In the genomic region with DNA sequence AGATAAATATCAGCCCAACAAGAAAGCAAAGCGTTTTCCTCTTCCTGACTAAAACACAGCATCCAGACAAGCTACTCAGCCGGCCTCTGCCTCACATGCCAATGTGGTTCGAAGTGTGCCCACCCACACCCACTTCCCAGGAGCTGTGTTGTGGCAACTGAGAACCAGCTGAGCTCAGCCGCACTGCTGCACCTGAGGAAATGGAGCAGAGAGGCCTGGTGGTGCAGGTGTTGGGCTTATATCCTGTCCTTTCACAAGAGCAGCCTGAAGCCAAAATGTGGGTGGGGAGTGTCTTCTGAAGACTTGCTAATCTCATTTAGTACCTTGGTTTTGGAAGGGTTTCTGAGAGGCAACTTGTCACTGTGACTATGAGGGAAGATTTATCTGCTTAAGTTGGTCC, we compare ENCODE assay signal across 15 cellular contexts. TPM values are rescaled to one million over a fixed set of nuclear protein-coding genes. Genes with fewer than 3 reads are reported as not detected.
A peak's percentile ranks its signal among the peaks of the same experiment; 100 is the strongest.
DNase-seq lines count a peak whose midpoint lies in the region; ATAC-seq and TF ChIP-seq lines count a peak whose summit lies in the region.
"Had no signal": no experiment of that assay in that cellular context is flagged by ENCODE, and none has a peak within 500 bp of the region (broad histone marks: within the 10 kb centered on the region; RNA-seq: fewer than 3 reads in every experiment).

No MANE protein-coding gene starts in this region.

- H3K9me3 ChIP-seq in CD8-positive, alpha-beta T cell (ENCODE audit: low read length) = no peaks in the 10 kb centered on the region
- H3K9me3 ChIP-seq: colonic mucosa, right atrium auricular region, SK-N-SH, tibial nerve had no signal

- peak; percentile 91 for ATAC-seq in CD8-positive, alpha-beta T cell
- peak; percentile 68 to 96 for ATAC-seq in naive thymus-derived CD8-positive, alpha-beta T cell
- ATAC-seq in GM18520 (IDR thresholded peaks at IDR 0.05; ENCODE audit: unreplicated experiment) (no peak), HG03175 (IDR thresholded peaks at IDR 0.05; ENCODE audit: unreplicated experiment) (no peak), HG02840 (IDR thresholded peaks at IDR 0.05; ENCODE audit: low FRiP score, unreplicated experiment) (no peak), HG03280 (IDR thresholded peaks at IDR 0.05; ENCODE audit: unreplicated experiment) (no peak)
- ATAC-seq: WTC11 had no signal

- H3K36me3 Mint-ChIP-seq in CD8-positive, alpha-beta T cell = no peaks in the 10 kb centered on the region
- peaks cover 2% of the 10 kb centered on the region for H3K36me3 Mint-ChIP-seq in activated CD4-positive, alpha-beta T cell treated with anti-CD3 and anti-CD28 coated beads, Interleukin-2, amount 10 ng/mL, durations not matched to agents 24 days and 14 days (ENCODE audit: low read depth)
- no peaks in the 10 kb centered on the region for H3K36me3 Mint-ChIP-seq in naive thymus-derived CD8-positive, alpha-beta T cell
- H3K36me3 Mint-ChIP-seq: WTC11 had no signal

- H3K9me3 Mint-ChIP-seq in CD8-positive, alpha-beta T cell = no peaks in the 10 kb centered on the region
- H3K9me3 Mint-ChIP-seq in activated CD4-positive, alpha-beta T cell treated with anti-CD3 and anti-CD28 coated beads, Interleukin-2, amount 10 ng/mL, durations not matched to agents 24 days and 14 days = peaks cover 15% of the 10 kb centered on the region
- H3K9me3 Mint-ChIP-seq in naive thymus-derived CD8-positive, alpha-beta T cell = peaks cover 0 to 2% (median 0%) of the 10 kb centered on the region in 9 donors
- H3K9me3 Mint-ChIP-seq: WTC11 had no signal

- intact Hi-C loops in CD8-positive, alpha-beta T cell (cut with DNase I, micrococcal nuclease) = no loop called here
- intact Hi-C loops in activated CD4-positive, alpha-beta T cell treated with anti-CD3 and anti-CD28 coated beads, Interleukin-2, amount 10 ng/mL, durations not matched to agents 24 days and 14 days (cut with micrococcal nuclease) = no loop called here

- peaks cover 40% of the 10 kb centered on the region for H3K4me1 Mint-ChIP-seq in CD8-positive, alpha-beta T cell (ENCODE audit: low read depth)
- peaks cover 28% of the 10 kb centered on the region for H3K4me1 Mint-ChIP-seq in activated CD4-positive, alpha-beta T cell treated with anti-CD3 and anti-CD28 coated beads, Interleukin-2, amount 10 ng/mL, durations not matched to agents 24 days and 14 days
- peaks cover 16 to 39% (median 36%) of the 10 kb centered on the region in 4 donors for H3K4me1 Mint-ChIP-seq in naive thymus-derived CD8-positive, alpha-beta T cell
- H3K4me1 Mint-ChIP-seq: neural crest cell had no signal

- no peak overlapping the region for H3K4me3 Mint-ChIP-seq in CD8-positive, alpha-beta T cell
- H3K4me3 Mint-ChIP-seq in activated CD4-positive, alpha-beta T cell treated with anti-CD3 and anti-CD28 coated beads, Interleukin-2, amount 10 ng/mL, durations not matched to agents 24 days and 14 days = no peak overlapping the region
- peak overlapping the region in 8 of 10 donors; percentile 8 to 79 (median 38) for H3K4me3 Mint-ChIP-seq in naive thymus-derived CD8-positive, alpha-beta T cell
- H3K4me3 Mint-ChIP-seq: neural crest cell, WTC11 had no signal

- H3K27ac Mint-ChIP-seq in CD8-positive, alpha-beta T cell = peak overlapping the region; percentile 70
- no peak overlapping the region for H3K27ac Mint-ChIP-seq in activated CD4-positive, alpha-beta T cell treated with anti-CD3 and anti-CD28 coated beads, Interleukin-2, amount 10 ng/mL, durations not matched to agents 24 days and 14 days
- H3K27ac Mint-ChIP-seq in naive thymus-derived CD8-positive, alpha-beta T cell = peak overlapping the region; percentile 8 to 92 (median 70)
- H3K27ac Mint-ChIP-seq: WTC11 had no signal

- peak; percentile 4 to 67 (median 17) for DNase-seq in CD8-positive, alpha-beta T cell
- DNase-seq in activated CD4-positive, alpha-beta T cell treated with anti-CD3 and anti-CD28 coated beads, Interleukin-2, amount 10 ng/mL, durations not matched to agents 24 days and 14 days = peak; percentile 73
- peak; percentile 68 for DNase-seq in activated effector memory CD4-positive, alpha-beta T cell treated with anti-CD3 and anti-CD28 coated beads, Interleukin-2, amount 50 U/mL, for 16 hours
- peak; percentile 4 to 64 (median 43) for DNase-seq in naive thymus-derived CD8-positive, alpha-beta T cell
- DNase-seq: colonic mucosa, SK-N-SH had no signal

- H3K27me3 Mint-ChIP-seq in CD8-positive, alpha-beta T cell (ENCODE audit: low read depth) = no peaks in the 10 kb centered on the region
- H3K27me3 Mint-ChIP-seq in activated CD4-positive, alpha-beta T cell treated with anti-CD3 and anti-CD28 coated beads, Interleukin-2, amount 10 ng/mL, durations not matched to agents 24 days and 14 days = peaks cover 7% of the 10 kb centered on the region
- no peaks in the 10 kb centered on the region for H3K27me3 Mint-ChIP-seq in naive thymus-derived CD8-positive, alpha-beta T cell

- no peak overlapping the region for H3K4me3 ChIP-seq in CD8-positive, alpha-beta T cell (ENCODE audit: low read depth, low read length)
- H3K4me3 ChIP-seq: colonic mucosa, right atrium auricular region, tibial nerve had no signal

- peaks cover 19% of the 10 kb centered on the region for H3K4me1 ChIP-seq in CD8-positive, alpha-beta T cell (ENCODE audit: insufficient read depth, low read length)
- H3K4me1 ChIP-seq: colonic mucosa, right atrium auricular region, tibial nerve had no signal

- H3K27ac ChIP-seq in CD8-positive, alpha-beta T cell (ENCODE audit: low read depth, low read length) = no peak overlapping the region
- H3K27ac ChIP-seq: colonic mucosa, right atrium auricular region, tibial nerve had no signal

- TF ChIP-seq CTCF in CD8-positive, alpha-beta T cell (IDR thresholded peaks at IDR 0.05) = no peak

- H3K27me3 ChIP-seq in CD8-positive, alpha-beta T cell (ENCODE audit: insufficient read depth, low read length) = no peaks in the 10 kb centered on the region
- H3K27me3 ChIP-seq: colonic mucosa, right atrium auricular region, tibial nerve had no signal

- CTCF ChIA-PET in CD8-positive, alpha-beta T cell (lab: Charles Lee) = interaction anchor here (1.0 kb wide), 1 partner anchor 135 kb away, joined by 3 read pairs; no protein-coding TSS in a partner anchor

- no peaks in the 10 kb centered on the region for H3K36me3 ChIP-seq in CD8-positive, alpha-beta T cell (ENCODE audit: insufficient read depth, low read length)
- H3K36me3 ChIP-seq: colonic mucosa, right atrium auricular region, tibial nerve had no signal

- POLR2A ChIA-PET in CD8-positive, alpha-beta T cell (lab: Charles Lee) = no interaction called here
- POLR2A ChIA-PET in naive thymus-derived CD8-positive, alpha-beta T cell (lab: Charles Lee) = no interaction called here

RNA-seq across cellular contexts. Expression of gene RETNLB, which starts 23.0 kb away (rescaled TPM):
- not detected for total RNA-seq in CD8-positive, alpha-beta T cell
- not detected in 2 replicates for total RNA-seq in activated CD4-positive, alpha-beta T cell treated with anti-CD3 and anti-CD28 coated beads, Interleukin-2, amount 10 ng/mL, durations not matched to agents 24 days and 14 days
- total RNA-seq in naive thymus-derived CD8-positive, alpha-beta T cell = not detected
- not detected for polyA plus RNA-seq in naive thymus-derived CD8-positive, alpha-beta T cell
- total RNA-seq: lower leg skin, neural crest cell, right atrium auricular region, tibial nerve, WTC11 had no signal
- polyA plus RNA-seq: SK-N-SH had no signal

RNA-seq across cellular contexts. Expression of gene TRAT1, which starts 42.4 kb away (rescaled TPM):
- total RNA-seq in CD8-positive, alpha-beta T cell = 10 to 100 TPM; 42.5 to 43.4 TPM
- 61.0 and 66.6 TPM in 2 replicates for total RNA-seq in activated CD4-positive, alpha-beta T cell treated with anti-CD3 and anti-CD28 coated beads, Interleukin-2, amount 10 ng/mL, durations not matched to agents 24 days and 14 days
- 10 to 100 TPM; 35.5 to 39.8 TPM for total RNA-seq in naive thymus-derived CD8-positive, alpha-beta T cell
- 10 to 100 TPM; 55.3 to 81.7 (median 56.8) TPM for polyA plus RNA-seq in naive thymus-derived CD8-positive, alpha-beta T cell
- total RNA-seq: lower leg skin, neural crest cell had no signal
- polyA plus RNA-seq: SK-N-SH had no signal

Comparison
In these comparisons a context has a peak if more than half of its experiments do, and no peak if none do; other contexts are left out.
1. ATAC-seq: peak in CD8-positive, alpha-beta T cell (single experiment) and naive thymus-derived CD8-positive, alpha-beta T cell (2 of 2); none in GM18520 (single experiment), HG03175 (single experiment), HG02840 (single experiment) and HG03280 (single experiment).
2. DNase-seq: peak in every context shown above with its lines; median percentile 73 in activated CD4-positive, alpha-beta T cell treated with anti-CD3 and anti-CD28 coated beads, Interleukin-2, amount 10 ng/mL, durations not matched to agents 24 days and 14 days; 68 in activated effector memory CD4-positive, alpha-beta T cell treated with anti-CD3 and anti-CD28 coated beads, Interleukin-2, amount 50 U/mL, for 16 hours; 43 in naive thymus-derived CD8-positive, alpha-beta T cell; 17 in CD8-positive, alpha-beta T cell.
3. H3K4me3 Mint-ChIP-seq: peak in naive thymus-derived CD8-positive, alpha-beta T cell (8 of 10); none in CD8-positive, alpha-beta T cell (single experiment) and activated CD4-positive, alpha-beta T cell treated with anti-CD3 and anti-CD28 coated beads, Interleukin-2, amount 10 ng/mL, durations not matched to agents 24 days and 14 days (single experiment).